Comparison of ENCODE assay signal across 14 cellular contexts in the genomic region with DNA sequence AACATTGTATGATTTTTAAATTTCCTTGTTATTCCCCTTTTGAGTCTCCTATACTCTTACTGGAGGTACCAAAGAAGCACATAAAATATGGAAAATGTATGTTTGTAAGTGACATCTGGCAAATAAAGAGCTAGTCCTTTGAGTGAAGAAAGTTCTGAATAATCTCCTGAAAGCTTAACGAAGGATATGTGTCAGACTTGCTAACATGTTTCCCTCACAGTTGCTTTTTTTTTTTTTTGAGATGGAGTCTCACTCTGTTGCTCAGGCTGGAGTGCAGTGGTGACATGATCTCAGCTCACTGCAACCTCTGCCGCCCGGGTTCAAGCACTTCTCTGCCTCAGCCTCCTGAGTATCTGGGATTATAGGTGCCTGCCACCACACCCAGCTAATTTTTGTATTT.
A peak's percentile ranks its signal among the peaks of the same experiment; 100 is the strongest.
DNase-seq lines count a peak whose midpoint lies in the region; ATAC-seq and TF ChIP-seq lines count a peak whose summit lies in the region.
"Had no signal": no experiment of that assay in that cellular context is flagged by ENCODE, and none has a peak within 500 bp of the region (broad histone marks: within the 10 kb centered on the region; RNA-seq: fewer than 3 reads in every experiment).

No MANE protein-coding gene starts in this region.

- H3K9me3 ChIP-seq in CD8-positive, alpha-beta T cell (ENCODE audit: low read length) = no peaks in the 10 kb centered on the region
- H3K9me3 ChIP-seq in aorta (ENCODE audit: control insufficient read depth, low read length) = no peaks in the 10 kb centered on the region

- H3K27me3 Mint-ChIP-seq in activated T-cell treated with anti-CD3 and anti-CD28 coated beads, Interleukin-2, amount 50 U/mL, for 24 hours = no peaks in the 10 kb centered on the region
- no peaks in the 10 kb centered on the region for H3K27me3 Mint-ChIP-seq in CD8-positive, alpha-beta T cell (ENCODE audit: low read depth)
- H3K27me3 Mint-ChIP-seq in activated naive CD8-positive, alpha-beta T cell = no peaks in the 10 kb centered on the region
- no peaks in the 10 kb centered on the region for H3K27me3 Mint-ChIP-seq in natural killer cell (ENCODE audit: low read depth in 2 of 2)

- no peak for ATAC-seq in CD8-positive, alpha-beta T cell
- ATAC-seq in natural killer cell (no peak), aorta (ENCODE audit: low FRiP score) (no peak)

- no peak overlapping the region for H3K4me3 ChIP-seq in CD8-positive, alpha-beta T cell (ENCODE audit: low read depth, low read length)
- H3K4me3 ChIP-seq in aorta (ENCODE audit: low read length in 2 of 2) (no peak overlapping the region), H7 (ENCODE audit: insufficient read depth, low read depth, low read length) (no peak overlapping the region)

- POLR2A ChIA-PET in CD8-positive, alpha-beta T cell (lab: Charles Lee) = interaction anchor here (0.6 to 1.4 kb wide), 3 partner anchors 9 to 148 kb away, joined by 3 to 9 read pairs (median 3); no protein-coding TSS in a partner anchor

- no peak overlapping the region for H3K4me3 Mint-ChIP-seq in activated T-cell treated with anti-CD3 and anti-CD28 coated beads, Interleukin-2, amount 50 U/mL, for 24 hours
- H3K4me3 Mint-ChIP-seq in CD8-positive, alpha-beta T cell = no peak overlapping the region
- H3K4me3 Mint-ChIP-seq in activated naive CD8-positive, alpha-beta T cell = no peak overlapping the region
- no peak overlapping the region for H3K4me3 Mint-ChIP-seq in natural killer cell

- no peaks in the 10 kb centered on the region for H3K9me3 Mint-ChIP-seq in activated T-cell treated with anti-CD3 and anti-CD28 coated beads, Interleukin-2, amount 50 U/mL, for 24 hours
- no peaks in the 10 kb centered on the region for H3K9me3 Mint-ChIP-seq in CD8-positive, alpha-beta T cell
- H3K9me3 Mint-ChIP-seq in activated naive CD8-positive, alpha-beta T cell (ENCODE audit: low read depth) = no peaks in the 10 kb centered on the region
- H3K9me3 Mint-ChIP-seq in natural killer cell = no peaks in the 10 kb centered on the region

- H3K36me3 ChIP-seq in CD8-positive, alpha-beta T cell (ENCODE audit: insufficient read depth, low read length) = peaks cover 29% of the 10 kb centered on the region
- H3K36me3 ChIP-seq in aorta (ENCODE audit: control insufficient read depth in 1 of 2, insufficient read depth in 2 of 2, low read length in 1 of 2) (peaks cover 0 to 2% of the 10 kb centered on the region in 2 donors), H7 (replicated peaks; ENCODE audit: control insufficient read depth, insufficient read depth, low read length) (no peaks in the 10 kb centered on the region; the same call in none of the 2 replicates)

- intact Hi-C loops in CD8-positive, alpha-beta T cell (cut with DNase I, micrococcal nuclease) = no loop called here
- intact Hi-C loops in natural killer cell (cut with micrococcal nuclease) = no loop called here
- intact Hi-C loops in aorta (cut with DNase I) = no loop called here

- peaks cover 90% of the 10 kb centered on the region for H3K36me3 Mint-ChIP-seq in activated T-cell treated with anti-CD3 and anti-CD28 coated beads, Interleukin-2, amount 50 U/mL, for 24 hours (ENCODE audit: low read depth)
- H3K36me3 Mint-ChIP-seq in CD8-positive, alpha-beta T cell = peaks cover 77% of the 10 kb centered on the region
- peaks cover 19% of the 10 kb centered on the region for H3K36me3 Mint-ChIP-seq in activated naive CD8-positive, alpha-beta T cell
- H3K36me3 Mint-ChIP-seq in natural killer cell = peaks cover 20% of the 10 kb centered on the region

- CTCF ChIA-PET in CD8-positive, alpha-beta T cell (lab: Charles Lee) = interaction anchor here (0.7 to 3.7 kb wide), 7 partner anchors 14 to 423 kb away, joined by 3 to 17 read pairs (median 4); no protein-coding TSS in a partner anchor

- H3K27me3 ChIP-seq in CD8-positive, alpha-beta T cell (ENCODE audit: insufficient read depth, low read length) = no peaks in the 10 kb centered on the region
- H3K27me3 ChIP-seq in aorta (ENCODE audit: control insufficient read depth in 1 of 2, insufficient read depth in 2 of 2, low read length in 1 of 2) (no peaks in the 10 kb centered on the region), H7 (ENCODE audit: control insufficient read depth, insufficient read depth, low read length) (no peaks in the 10 kb centered on the region)

- no peak overlapping the region for H3K27ac ChIP-seq in CD8-positive, alpha-beta T cell (ENCODE audit: low read depth, low read length)
- no peak overlapping the region for H3K27ac ChIP-seq in aorta (ENCODE audit: low read depth in 1 of 2, low read length in 2 of 2)
- H3K27ac ChIP-seq: C4-2B had no signal

- peak overlapping the region; percentile 86 for H3K27ac Mint-ChIP-seq in activated T-cell treated with anti-CD3 and anti-CD28 coated beads, Interleukin-2, amount 50 U/mL, for 24 hours
- peak overlapping the region; percentile 45 for H3K27ac Mint-ChIP-seq in CD8-positive, alpha-beta T cell
- H3K27ac Mint-ChIP-seq in activated naive CD8-positive, alpha-beta T cell = peak overlapping the region; percentile 88
- H3K27ac Mint-ChIP-seq in natural killer cell = peak overlapping the region; percentile 5 to 63

- H3K4me1 Mint-ChIP-seq in activated T-cell treated with anti-CD3 and anti-CD28 coated beads, Interleukin-2, amount 50 U/mL, for 24 hours (ENCODE audit: low read depth) = peaks cover 86% of the 10 kb centered on the region
- H3K4me1 Mint-ChIP-seq in CD8-positive, alpha-beta T cell (ENCODE audit: low read depth) = peaks cover 80% of the 10 kb centered on the region
- H3K4me1 Mint-ChIP-seq in activated naive CD8-positive, alpha-beta T cell (ENCODE audit: low read depth) = peaks cover 85% of the 10 kb centered on the region
- peaks cover 55 to 56% of the 10 kb centered on the region in 2 donors for H3K4me1 Mint-ChIP-seq in natural killer cell

- no peak for TF ChIP-seq CTCF in CD8-positive, alpha-beta T cell (IDR thresholded peaks at IDR 0.05)
- TF ChIP-seq CTCF in natural killer cell (IDR thresholded peaks at IDR 0.05) = no peak

- no peak for DNase-seq in activated T-cell treated with anti-CD3 and anti-CD28 coated beads, Interleukin-2, amount 50 U/mL, for 24 hours
- no peak for DNase-seq in activated T-cell treated with anti-CD3 and anti-CD28 coated beads, Interleukin-2, amount 50 U/mL, for 48 hours
- no peak for DNase-seq in CD8-positive, alpha-beta T cell
- DNase-seq in natural killer cell (no peak), aorta (no peak), H7 (no peak)
- DNase-seq: HCEC 1CT, IMR-90, Kasumi-1, MM.1S, NCI-H1092 treated with DMSO at 0.1 percent for 48 hours, NCI-H510A treated with DMSO at 0.1 percent for 48 hours had no signal

- H3K4me1 ChIP-seq in CD8-positive, alpha-beta T cell (ENCODE audit: insufficient read depth, low read length) = peaks cover 60% of the 10 kb centered on the region
- H3K4me1 ChIP-seq in aorta (ENCODE audit: control insufficient read depth in 1 of 2, insufficient read depth in 2 of 2, low read length in 2 of 2) = peaks cover 0 to 3% of the 10 kb centered on the region in 2 donors

- WGBS in aorta, 2 donors = 95 to 97% methylated on average over 3 of the region's 3 CpGs

Comparison
In these comparisons a context has a peak if more than half of its experiments do, and no peak if none do; other contexts are left out.
1. H3K27ac Mint-ChIP-seq: peak in every context shown above with its lines; median percentile 88 in activated naive CD8-positive, alpha-beta T cell; 86 in activated T-cell treated with anti-CD3 and anti-CD28 coated beads, Interleukin-2, amount 50 U/mL, for 24 hours; 45 in CD8-positive, alpha-beta T cell; 34 in natural killer cell.